26 cellular contexts compared by ENCODE assay signal in genomic region chr17:66248285-66248684, GRCh38. TPM values are rescaled to one million over a fixed set of nuclear protein-coding genes. Genes with fewer than 3 reads are reported as not detected.
DNase-seq lines count a peak whose midpoint lies in the region; ATAC-seq, FAIRE-seq and TF ChIP-seq lines count a peak whose summit lies in the region.
"Had no signal": no experiment of that assay in that cellular context is flagged by ENCODE, and none has a peak within 500 bp of the region (broad histone marks: within the 10 kb centered on the region; RNA-seq: fewer than 3 reads in every experiment).

No MANE protein-coding gene starts in this region.

- WGBS in H1 (ENCODE audit: extremely low coverage in 1 of 2, insufficient coverage in 1 of 2, insufficient read length in 1 of 2, insufficient replicate concordance in 2 of 2, low coverage in 1 of 2, low lambda C conversion rate in 2 of 2, missing lambda C conversion rate in 1 of 2), 2 experiments, result 82% methylated on average over 5 of the region's 5 CpGs; no CpG with 5 or more reads in 1 of the 2 experiments
- WGBS in right cardiac atrium, result 43% methylated on average over 5 of the region's 5 CpGs
- no CpG with 5 or more reads among the region's 5 CpGs for WGBS in neuronal stem cell (ENCODE audit: extremely low coverage in 2 of 2, insufficient read length in 2 of 2, insufficient replicate concordance in 1 of 2), 2 donors

- H2AK5ac ChIP-seq in H1 (ENCODE audit: low read depth, low read length) (no peak overlapping the region), neuronal stem cell (ENCODE audit: low read depth, low read length) (no peak overlapping the region)

- no peak for TF ChIP-seq EP300 in H1 (IDR thresholded peaks at IDR 0.05; ENCODE audit: borderline replicate concordance in 1 of 2, low read depth in 2 of 2, low read length in 2 of 2)

- no peak overlapping the region for H3K27ac ChIP-seq in H1 (ENCODE audit: low read depth, low read length)
- peak overlapping the region; percentile 2 for H3K27ac ChIP-seq in right cardiac atrium (ENCODE audit: low read length)
- H3K27ac ChIP-seq in neuronal stem cell (replicated peaks; ENCODE audit: low read length), result no peak overlapping the region
- H3K27ac ChIP-seq: Peyer's patch, SJSA1 had no signal

- H2BK5ac ChIP-seq in H1 (ENCODE audit: low read depth, low read length), result no peak overlapping the region
- no peak overlapping the region for H2BK5ac ChIP-seq in neuronal stem cell (ENCODE audit: low read length)

- H3K9me3 ChIP-seq in H1 (ENCODE audit: insufficient read depth in 2 of 2, low read depth in 1 of 2, low read length in 1 of 2) (no peaks in the 10 kb centered on the region), right cardiac atrium (ENCODE audit: control insufficient read depth, low read length) (no peaks in the 10 kb centered on the region), neuronal stem cell (replicated peaks in 1 of 2; ENCODE audit: control insufficient read depth in 2 of 2, insufficient read depth in 1 of 2, low read depth in 1 of 2, low read length in 2 of 2) (no peaks in the 10 kb centered on the region)
- H3K9me3 ChIP-seq: BLaER1 treated with 17β-estradiol and CSF1 and Interleukin-3, amounts not matched to agents 10 nM and 100 nM; Peyer's patch; SJSA1 had no signal

- POLR2A ChIA-PET in H1 (lab: Charles Lee; ENCODE audit: partially characterized antibody), result no interaction called here

- no peak overlapping the region for H3K56ac ChIP-seq in H1 (replicated peaks; ENCODE audit: insufficient read length, low read depth, low read length)

- H2BK15ac ChIP-seq in H1 (ENCODE audit: low read length) (no peak overlapping the region), neuronal stem cell (ENCODE audit: low read length) (no peak overlapping the region)

- H3K36me3 ChIP-seq in H1 (ENCODE audit: control insufficient read depth in 2 of 4, insufficient read depth in 4 of 4, low read length in 3 of 4) (no peaks in the 10 kb centered on the region), neuronal stem cell (replicated peaks in 1 of 2; ENCODE audit: control insufficient read depth in 2 of 2, insufficient read depth in 2 of 2, low read length in 2 of 2) (no peaks in the 10 kb centered on the region)
- H3K36me3 ChIP-seq: BLaER1 treated with 17β-estradiol and CSF1 and Interleukin-3, amounts not matched to agents 10 nM and 100 nM; Peyer's patch; SJSA1 had no signal

- no peaks in the 10 kb centered on the region for H4K20me1 ChIP-seq in H1 (replicated peaks in 1 of 2; ENCODE audit: control insufficient read depth in 1 of 2, insufficient read depth in 2 of 2, low read length in 2 of 2)
- H4K20me1 ChIP-seq: BLaER1 treated with 17β-estradiol and CSF1 and Interleukin-3, amounts not matched to agents 10 nM and 100 nM had no signal

- DNase-seq in HTR-8/SVneo (ENCODE audit: insufficient read length, low spot score) (no peak), H1 (ENCODE audit: low read depth in 1 of 2, low spot score in 2 of 2) (no peak), right cardiac atrium (no peak), neuronal stem cell (ENCODE audit: low spot score) (no peak), NCI-H524 treated with DMSO at 0.1 percent for 48 hours (lab: John Stamatoyannopoulos, UW) (no peak)
- DNase-seq in stimulated activated naive B cell treated with anti-CD40 and anti-IgM and Interleukin-4, amounts not matched to agents 10 μg/mL and 1 μg/mL and 100 μg/mL, for 72 hours, result no peak
- DNase-seq: Calu3; CD8-positive, alpha-beta memory T cell; GOT3; IMR-90; MV-4-11; NCI-H1105 treated with DMSO at 0.1 percent for 48 hours; NCI-H1694; NCI-H2081; NCI-H2171; NCI-H345; NCI-H524; NCI-H82; Peyer's patch had no signal

- no peaks in the 10 kb centered on the region for H3K9me3 Mint-ChIP-seq in stimulated activated naive B cell treated with anti-CD40 and anti-IgM and Interleukin-4, amounts not matched to agents 10 μg/mL and 1 μg/mL and 100 μg/mL, for 72 hours
- H3K9me3 Mint-ChIP-seq: CD8-positive, alpha-beta memory T cell had no signal

- no peak overlapping the region for H3K9ac ChIP-seq in H1 (replicated peaks in 1 of 4; ENCODE audit: extremely low read depth in 1 of 4, low read depth in 3 of 4, low read length in 3 of 4)
- H3K9ac ChIP-seq in neuronal stem cell (ENCODE audit: low read depth, low read length, poor library complexity), result no peak overlapping the region
- H3K9ac ChIP-seq: BLaER1 treated with 17β-estradiol and CSF1 and Interleukin-3, amounts not matched to agents 10 nM and 100 nM had no signal

- H3K4me3 ChIP-seq in H1 (ENCODE audit: extremely low read depth in 1 of 4, insufficient read depth in 2 of 4, low read depth in 3 of 4, low read length in 4 of 4) (no peak overlapping the region), right cardiac atrium (ENCODE audit: low read length) (no peak overlapping the region), neuronal stem cell (ENCODE audit: low read length in 2 of 2) (no peak overlapping the region)
- H3K4me3 ChIP-seq: BLaER1 treated with 17β-estradiol and CSF1 and Interleukin-3, amounts not matched to agents 10 nM and 100 nM; Peyer's patch; SJSA1 had no signal

- H3K4ac ChIP-seq in H1 (replicated peaks; ENCODE audit: insufficient read length, low read depth, low read length) (no peak overlapping the region), neuronal stem cell (ENCODE audit: low read length) (no peak overlapping the region)

- H3K79me2 ChIP-seq in H1 (ENCODE audit: control insufficient read depth in 1 of 2, insufficient read depth in 2 of 2, low read length in 2 of 2), result no peaks in the 10 kb centered on the region

- H3K4me1 ChIP-seq in H1 (replicated peaks in 1 of 4; ENCODE audit: control insufficient read depth in 3 of 4, insufficient read depth in 4 of 4, low read length in 3 of 4), result no peaks in the 10 kb centered on the region
- no peaks in the 10 kb centered on the region for H3K4me1 ChIP-seq in right cardiac atrium (ENCODE audit: control insufficient read depth, insufficient read depth, low read length)
- no peaks in the 10 kb centered on the region for H3K4me1 ChIP-seq in neuronal stem cell (ENCODE audit: control insufficient read depth in 2 of 2, insufficient read depth in 1 of 2, low read depth in 1 of 2, low read length in 2 of 2)
- H3K4me1 ChIP-seq: Peyer's patch, SJSA1 had no signal

- no peak overlapping the region for H2AFZ ChIP-seq in H1 (ENCODE audit: low read length)
- no peak overlapping the region for H2AFZ ChIP-seq in neuronal stem cell (ENCODE audit: low read length)

- H3K27ac Mint-ChIP-seq in stimulated activated naive B cell treated with anti-CD40 and anti-IgM and Interleukin-4, amounts not matched to agents 10 μg/mL and 1 μg/mL and 100 μg/mL, for 72 hours, result no peak overlapping the region

- CTCF ChIA-PET in H1 (lab: Charles Lee; ENCODE audit: partially characterized antibody), result interaction anchor here (0.7 to 1.3 kb wide), 4 partner anchors 8 to 426 kb away, joined by 3 read pairs; no protein-coding TSS in a partner anchor

- H2BK20ac ChIP-seq in H1 (ENCODE audit: low read length), result no peak overlapping the region

- no peak for TF ChIP-seq CTCF in H1 (IDR thresholded peaks at IDR 0.05; ENCODE audit: control extremely low read depth in 1 of 3, insufficient read depth in 1 of 3, low read depth in 1 of 3, low read length in 3 of 3)

- H3K79me1 ChIP-seq in H1 (ENCODE audit: low read depth, low read length) (no peaks in the 10 kb centered on the region), neuronal stem cell (ENCODE audit: low read depth, low read length) (no peaks in the 10 kb centered on the region)

- H4K8ac ChIP-seq in H1 (ENCODE audit: extremely low read depth, insufficient read depth, low read length) (no peak overlapping the region), neuronal stem cell (ENCODE audit: low read depth, low read length) (no peak overlapping the region)

- no peak overlapping the region for H2BK12ac ChIP-seq in H1 (ENCODE audit: low read depth, low read length)
- H2BK12ac ChIP-seq in neuronal stem cell (ENCODE audit: low read length), result no peak overlapping the region

- H3K14ac ChIP-seq in H1 (ENCODE audit: insufficient read length) (no peak overlapping the region), neuronal stem cell (ENCODE audit: low read length) (no peak overlapping the region)

- H3K27me3 Mint-ChIP-seq in stimulated activated naive B cell treated with anti-CD40 and anti-IgM and Interleukin-4, amounts not matched to agents 10 μg/mL and 1 μg/mL and 100 μg/mL, for 72 hours, result peaks cover 0 to 3% of the 10 kb centered on the region in 2 donors
- H3K27me3 Mint-ChIP-seq: CD8-positive, alpha-beta memory T cell had no signal

- peaks cover 0 to 6% of the 10 kb centered on the region in 2 donors for H3K4me1 Mint-ChIP-seq in stimulated activated naive B cell treated with anti-CD40 and anti-IgM and Interleukin-4, amounts not matched to agents 10 μg/mL and 1 μg/mL and 100 μg/mL, for 72 hours

- H3K27me3 ChIP-seq in H1 (replicated peaks in 1 of 4; ENCODE audit: control insufficient read depth in 3 of 4, extremely low read depth in 1 of 4, insufficient read depth in 3 of 4, low read length in 3 of 4) (no peaks in the 10 kb centered on the region), right cardiac atrium (ENCODE audit: control insufficient read depth, insufficient read depth) (no peaks in the 10 kb centered on the region), neuronal stem cell (ENCODE audit: control insufficient read depth in 3 of 3, insufficient read depth in 3 of 3, low read depth in 1 of 3, low read length in 3 of 3) (no peaks in the 10 kb centered on the region)
- H3K27me3 ChIP-seq: Peyer's patch, SJSA1 had no signal

- no peak overlapping the region for H4K5ac ChIP-seq in H1 (ENCODE audit: insufficient read length, low read depth, low read length)

- H3K4me2 ChIP-seq in H1 (ENCODE audit: insufficient read depth in 1 of 2, low read depth in 2 of 2, low read length in 2 of 2) (no peak overlapping the region), neuronal stem cell (ENCODE audit: insufficient read depth, low read length, poor library complexity, severe bottlenecking) (no peak overlapping the region)

- H3K36me3 Mint-ChIP-seq in stimulated activated naive B cell treated with anti-CD40 and anti-IgM and Interleukin-4, amounts not matched to agents 10 μg/mL and 1 μg/mL and 100 μg/mL, for 72 hours, result no peaks in the 10 kb centered on the region
- H3K36me3 Mint-ChIP-seq: CD8-positive, alpha-beta memory T cell had no signal

- intact Hi-C loops in right cardiac atrium (cut with DNase I), result no loop called here

- no peak overlapping the region for H3K4me3 Mint-ChIP-seq in stimulated activated naive B cell treated with anti-CD40 and anti-IgM and Interleukin-4, amounts not matched to agents 10 μg/mL and 1 μg/mL and 100 μg/mL, for 72 hours
- H3K4me3 Mint-ChIP-seq: CD8-positive, alpha-beta memory T cell had no signal

- TF ChIP-seq POLR2A in H1 (IDR thresholded peaks at IDR 0.05; ENCODE audit: control extremely low read depth in 1 of 2, low read depth in 2 of 2, low read length in 2 of 2), result no peak

- no peak for TF ChIP-seq RAD21 in H1 (IDR thresholded peaks at IDR 0.05 in 1 of 2, conservative IDR thresholded peaks at IDR 0.05 in 1 of 2; ENCODE audit: low read depth in 2 of 2, low read length in 2 of 2)

- H3K23me2 ChIP-seq in H1 (ENCODE audit: low read depth, low read length), result no peaks in the 10 kb centered on the region

- ATAC-seq in right cardiac atrium (peak; percentile 63 to 69), HG03159 (IDR thresholded peaks at IDR 0.05; ENCODE audit: unreplicated experiment) (no peak)
- no peak for ATAC-seq in stimulated activated naive B cell treated with anti-CD40 and anti-IgM and Interleukin-4, amounts not matched to agents 10 μg/mL and 1 μg/mL and 100 μg/mL, for 72 hours (replicated peaks)

- H2BK120ac ChIP-seq in H1 (replicated peaks; ENCODE audit: low read depth, low read length) (no peak overlapping the region), neuronal stem cell (ENCODE audit: low read depth, low read length) (no peak overlapping the region)

- H4K91ac ChIP-seq in H1 (replicated peaks; ENCODE audit: insufficient read length, low read length) (peak overlapping the region; percentile 74), neuronal stem cell (ENCODE audit: low read depth, low read length, poor library complexity) (no peak overlapping the region)

- peak; percentile 77 for FAIRE-seq in HTR-8/SVneo (lab: Jason Lieb, UNC)
- FAIRE-seq in H1 (lab: Jason Lieb, UNC), result no peak
- FAIRE-seq: G401.6, GM12892 had no signal

- H3K23ac ChIP-seq in H1 (ENCODE audit: insufficient read length) (no peak overlapping the region), neuronal stem cell (ENCODE audit: low read depth, low read length, poor library complexity) (no peak overlapping the region)

- no peak overlapping the region for H3K18ac ChIP-seq in H1 (ENCODE audit: extremely low read depth, low read length)
- H3K18ac ChIP-seq in neuronal stem cell (ENCODE audit: low read length), result no peak overlapping the region

RNA-seq across cellular contexts. Expression of gene APOH, which starts 19.1 kb away (rescaled TPM):
- not detected in 2 replicates for total RNA-seq in H1 (2021; fragmentation: NEBNext Ultra II Directional; extraction: Animal tissue kit (Norgen Biotek cat#: 25700))
- not detected in 2 replicates for polyA plus RNA-seq in H1 (2011; rRNA removed)
- 0.30 TPM for polyA plus RNA-seq in H1 (2011; cell fraction: cytosol; rRNA removed)
- polyA plus RNA-seq in H1 (2011; cell fraction: nucleus; rRNA removed), result not detected
- not detected in 4 replicates for polyA plus RNA-seq in H1 (2012, experiment 1 of 2)
- polyA plus RNA-seq in H1 (2012, experiment 2 of 2), result not detected
- not detected for polyA plus RNA-seq in H1 (2013, experiment 1 of 2)
- polyA plus RNA-seq in H1 (2013, experiment 2 of 2), result not detected
- polyA minus RNA-seq in H1 (2011; rRNA and poly(A)+ RNA removed), result not detected in 2 replicates
- polyA minus RNA-seq in H1 (2011; cell fraction: cytosol; rRNA and poly(A)+ RNA removed), result not detected
- polyA minus RNA-seq in H1 (2011; cell fraction: nucleus; rRNA and poly(A)+ RNA removed), result not detected
- 1 to 10 TPM in 1 of 4 donors, not detected in 3; 1.3 TPM for total RNA-seq in right cardiac atrium
- 0.11 TPM for polyA plus RNA-seq in right cardiac atrium
- not detected for polyA plus RNA-seq in neuronal stem cell (2013, experiment 1 of 2)
- not detected for polyA plus RNA-seq in neuronal stem cell (2013, experiment 2 of 2)
- total RNA-seq: Calu3; CD8-positive, alpha-beta memory T cell; Daoy; HT1080; IMR-90; SJSA1 had no signal
- polyA plus RNA-seq: CD8-positive, alpha-beta memory T cell; IMR-90 had no signal

RNA-seq across cellular contexts. Expression of gene PRKCA, which starts 54.1 kb away (rescaled TPM):
- total RNA-seq in H1 (2021; fragmentation: NEBNext Ultra II Directional; extraction: Animal tissue kit (Norgen Biotek cat#: 25700)), result 14.8 and 17.8 TPM in 2 replicates
- 5.8 TPM in 2 replicates for polyA plus RNA-seq in H1 (2011; rRNA removed)
- 8.0 TPM for polyA plus RNA-seq in H1 (2011; cell fraction: cytosol; rRNA removed)
- polyA plus RNA-seq in H1 (2011; cell fraction: nucleus; rRNA removed), result 13.3 TPM
- polyA plus RNA-seq in H1 (2012, experiment 1 of 2), result 6.2 to 10.7 TPM (median 8.5 TPM) in 4 replicates
- 1.4 TPM for polyA plus RNA-seq in H1 (2012, experiment 2 of 2)
- 5.2 TPM for polyA plus RNA-seq in H1 (2013, experiment 1 of 2)
- 4.5 TPM for polyA plus RNA-seq in H1 (2013, experiment 2 of 2)
- polyA minus RNA-seq in H1 (2011; rRNA and poly(A)+ RNA removed), result 14.1 and 20.3 TPM in 2 replicates
- 9.9 TPM for polyA minus RNA-seq in H1 (2011; cell fraction: cytosol; rRNA and poly(A)+ RNA removed)
- 32.8 TPM for polyA minus RNA-seq in H1 (2011; cell fraction: nucleus; rRNA and poly(A)+ RNA removed)
- total RNA-seq in right cardiac atrium, result 1 to 10 TPM; 5.0 to 8.0 (median 6.9) TPM
- polyA plus RNA-seq in right cardiac atrium, result 2.2 TPM
- polyA plus RNA-seq in neuronal stem cell (2013, experiment 1 of 2), result 1.5 TPM
- polyA plus RNA-seq in neuronal stem cell (2013, experiment 2 of 2), result 1.5 TPM

RNA-seq across cellular contexts. Expression of gene CEP112, which starts 56.4 kb away (rescaled TPM):
- 3.1 and 4.2 TPM in 2 replicates for total RNA-seq in H1 (2021; fragmentation: NEBNext Ultra II Directional; extraction: Animal tissue kit (Norgen Biotek cat#: 25700))
- polyA plus RNA-seq in H1 (2011; rRNA removed) (0.33 and 0.62 TPM in 2 replicates), right cardiac atrium (11.1 TPM)
- polyA plus RNA-seq in H1 (2011; cell fraction: cytosol; rRNA removed), result 1.8 TPM
- polyA plus RNA-seq in H1 (2011; cell fraction: nucleus; rRNA removed), result 1.2 TPM
- polyA plus RNA-seq in H1 (2012, experiment 1 of 2), result 1.9 to 4.3 TPM (median 2.5 TPM) in 4 replicates
- not detected for polyA plus RNA-seq in H1 (2012, experiment 2 of 2)
- polyA plus RNA-seq in H1 (2013, experiment 1 of 2), result 2.3 TPM
- 2.0 TPM for polyA plus RNA-seq in H1 (2013, experiment 2 of 2)
- polyA minus RNA-seq in H1 (2011; rRNA and poly(A)+ RNA removed), result 1.6 TPM in 2 replicates
- 1.7 TPM for polyA minus RNA-seq in H1 (2011; cell fraction: cytosol; rRNA and poly(A)+ RNA removed)
- polyA minus RNA-seq in H1 (2011; cell fraction: nucleus; rRNA and poly(A)+ RNA removed), result 6.0 TPM
- 10 to 100 TPM; 17.8 to 23.1 (median 20.5) TPM for total RNA-seq in right cardiac atrium
- 9.3 TPM for polyA plus RNA-seq in neuronal stem cell (2013, experiment 1 of 2)
- 9.7 TPM for polyA plus RNA-seq in neuronal stem cell (2013, experiment 2 of 2)

Comparison
In these comparisons a context has a peak if more than half of its experiments do, and no peak if none do; other contexts are left out.
1. ATAC-seq: peak in right cardiac atrium (2 of 2); none in HG03159 (single experiment) and stimulated activated naive B cell treated with anti-CD40 and anti-IgM and Interleukin-4, amounts not matched to agents 10 μg/mL and 1 μg/mL and 100 μg/mL, for 72 hours (0 of 2).